In the genomic region with DNA sequence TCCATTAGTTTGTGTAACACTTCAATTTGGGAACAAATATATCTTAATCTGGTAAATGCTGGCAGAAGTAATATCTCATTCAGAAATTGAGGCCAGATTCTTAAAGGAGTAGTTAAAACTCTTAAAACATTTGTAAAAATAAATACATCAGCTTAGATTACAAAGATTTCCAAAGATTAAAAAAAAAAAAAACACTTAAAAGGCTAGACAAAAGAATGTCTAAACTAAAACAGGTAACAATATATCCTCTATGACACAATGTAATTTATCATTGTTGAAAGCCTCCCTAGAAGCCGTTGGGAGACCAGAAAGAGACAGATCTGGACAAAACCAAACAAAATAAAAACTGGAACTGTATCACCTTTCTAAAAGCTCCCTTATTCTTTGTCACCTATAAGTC, we compare ENCODE assay signal across 1 cellular context.
TF ChIP-seq lines count a peak whose summit lies in the region.

No MANE protein-coding gene starts in this region.

TF ChIP-seq in A549, 52 proteins besides CTCF, POLR2A, EP300 and RAD21 (continued from another document):
- TF ChIP-seq, protein P1, sequence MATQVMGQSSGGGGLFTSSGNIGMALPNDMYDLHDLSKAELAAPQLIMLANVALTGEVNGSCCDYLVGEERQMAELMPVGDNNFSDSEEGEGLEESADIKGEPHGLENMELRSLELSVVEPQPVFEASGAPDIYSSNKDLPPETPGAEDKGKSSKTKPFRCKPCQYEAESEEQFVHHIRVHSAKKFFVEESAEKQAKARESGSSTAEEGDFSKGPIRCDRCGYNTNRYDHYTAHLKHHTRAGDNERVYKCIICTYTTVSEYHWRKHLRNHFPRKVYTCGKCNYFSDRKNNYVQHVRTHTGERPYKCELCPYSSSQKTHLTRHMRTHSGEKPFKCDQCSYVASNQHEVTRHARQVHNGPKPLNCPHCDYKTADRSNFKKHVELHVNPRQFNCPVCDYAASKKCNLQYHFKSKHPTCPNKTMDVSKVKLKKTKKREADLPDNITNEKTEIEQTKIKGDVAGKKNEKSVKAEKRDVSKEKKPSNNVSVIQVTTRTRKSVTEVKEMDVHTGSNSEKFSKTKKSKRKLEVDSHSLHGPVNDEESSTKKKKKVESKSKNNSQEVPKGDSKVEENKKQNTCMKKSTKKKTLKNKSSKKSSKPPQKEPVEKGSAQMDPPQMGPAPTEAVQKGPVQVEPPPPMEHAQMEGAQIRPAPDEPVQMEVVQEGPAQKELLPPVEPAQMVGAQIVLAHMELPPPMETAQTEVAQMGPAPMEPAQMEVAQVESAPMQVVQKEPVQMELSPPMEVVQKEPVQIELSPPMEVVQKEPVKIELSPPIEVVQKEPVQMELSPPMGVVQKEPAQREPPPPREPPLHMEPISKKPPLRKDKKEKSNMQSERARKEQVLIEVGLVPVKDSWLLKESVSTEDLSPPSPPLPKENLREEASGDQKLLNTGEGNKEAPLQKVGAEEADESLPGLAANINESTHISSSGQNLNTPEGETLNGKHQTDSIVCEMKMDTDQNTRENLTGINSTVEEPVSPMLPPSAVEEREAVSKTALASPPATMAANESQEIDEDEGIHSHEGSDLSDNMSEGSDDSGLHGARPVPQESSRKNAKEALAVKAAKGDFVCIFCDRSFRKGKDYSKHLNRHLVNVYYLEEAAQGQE (IDR thresholded peaks at IDR 0.05) = no peak
TF ChIP-seq in A549: peak in this region for 0.
